ENCODE assay signal across 8 cellular contexts in the genomic region with DNA sequence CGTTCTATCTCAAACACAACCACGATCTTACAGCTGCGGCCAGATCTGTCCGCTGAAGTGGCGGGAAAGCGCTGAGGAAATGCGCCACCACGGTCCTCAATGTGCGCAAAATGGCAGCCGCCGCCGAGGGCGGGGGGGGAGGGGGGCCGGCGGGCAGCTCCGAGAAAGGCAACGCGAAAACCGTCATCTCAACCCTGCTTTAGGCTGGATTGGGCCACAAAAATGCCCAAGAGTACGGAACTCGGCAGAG. TPM values are rescaled to one million over a fixed set of nuclear protein-coding genes. Genes with fewer than 3 reads are reported as not detected.
DNase-seq lines count a peak whose midpoint lies in the region; ATAC-seq and TF ChIP-seq lines count a peak whose summit lies in the region.

No MANE protein-coding gene starts in this region.

- H3K4me3 Mint-ChIP-seq in activated T-helper 17 cell treated with anti-CD3 and anti-CD28 coated beads, Interleukin-2, amount 50 U/mL, for 72 hours, result peak overlapping the region; percentile 99

- no peaks in the 10 kb centered on the region for H3K27me3 Mint-ChIP-seq in activated T-helper 17 cell treated with anti-CD3 and anti-CD28 coated beads, Interleukin-2, amount 50 U/mL, for 72 hours

- TF ChIP-seq EP300 in suprapubic skin (IDR thresholded peaks at IDR 0.05), result no peak

- no peaks in the 10 kb centered on the region for H3K9me3 Mint-ChIP-seq in activated T-helper 17 cell treated with anti-CD3 and anti-CD28 coated beads, Interleukin-2, amount 50 U/mL, for 72 hours

- H2AFZ ChIP-seq in neuron (ENCODE audit: low read depth, low read length), result no peak overlapping the region

- H3K36me3 Mint-ChIP-seq in activated T-helper 17 cell treated with anti-CD3 and anti-CD28 coated beads, Interleukin-2, amount 50 U/mL, for 72 hours (ENCODE audit: low read depth), result peaks cover 64% of the 10 kb centered on the region

- peaks cover 7% of the 10 kb centered on the region for H3K4me1 ChIP-seq in foreskin keratinocyte
- H3K4me1 ChIP-seq in neuron (ENCODE audit: insufficient read depth, low read length), result peaks cover 24% of the 10 kb centered on the region
- H3K4me1 ChIP-seq in suprapubic skin, result peaks cover 45% of the 10 kb centered on the region

- DNase-seq in NOMO-1 treated with DMSO at 0.1 percent for 48 hours (lab: John Stamatoyannopoulos, UW; ENCODE audit: unreplicated experiment) (peak; percentile 53), foreskin keratinocyte (no peak), suprapubic skin (ENCODE audit: low spot score in 2 of 2) (peak in 1 of 2 donors; percentile 84)

- no peak for TF ChIP-seq POLR2A in suprapubic skin (IDR thresholded peaks at IDR 0.05)

- peak; percentile 47 for ATAC-seq in GM18907 (IDR thresholded peaks at IDR 0.05; ENCODE audit: unreplicated experiment)
- ATAC-seq in HG03108 (IDR thresholded peaks at IDR 0.05; ENCODE audit: unreplicated experiment), result peak; percentile 21
- ATAC-seq in activated T-helper 17 cell treated with anti-CD3 and anti-CD28 coated beads, Interleukin-2, amount 50 U/mL, for 72 hours (replicated peaks), result peak; percentile 45
- peak; percentile 58 for ATAC-seq in foreskin keratinocyte

- H3K9me3 ChIP-seq in neuron (ENCODE audit: low read length) (no peaks in the 10 kb centered on the region), suprapubic skin (no peaks in the 10 kb centered on the region)

- no peaks in the 10 kb centered on the region for H3K27me3 ChIP-seq in foreskin keratinocyte
- H3K27me3 ChIP-seq in neuron (ENCODE audit: insufficient read depth, low read length), result no peaks in the 10 kb centered on the region
- no peaks in the 10 kb centered on the region for H3K27me3 ChIP-seq in suprapubic skin

- H3K4me3 ChIP-seq in neuron (ENCODE audit: low read length) (peak overlapping the region; percentile 65), suprapubic skin (peak overlapping the region; percentile 93)

- peak overlapping the region; percentile 100 for H3K27ac Mint-ChIP-seq in activated T-helper 17 cell treated with anti-CD3 and anti-CD28 coated beads, Interleukin-2, amount 50 U/mL, for 72 hours

- peaks cover 41% of the 10 kb centered on the region for H3K4me1 Mint-ChIP-seq in activated T-helper 17 cell treated with anti-CD3 and anti-CD28 coated beads, Interleukin-2, amount 50 U/mL, for 72 hours

- H3K36me3 ChIP-seq in neuron (ENCODE audit: insufficient read depth, low read length), result peaks cover 43% of the 10 kb centered on the region
- H3K36me3 ChIP-seq in suprapubic skin, result peaks cover 35% of the 10 kb centered on the region

- 0% methylated on average over 6 of the region's 21 CpGs for WGBS in suprapubic skin

- H3K27ac ChIP-seq in 22Rv1, result peak overlapping the region; percentile 93
- H3K27ac ChIP-seq in foreskin keratinocyte, result peak overlapping the region; percentile 82
- H3K27ac ChIP-seq in suprapubic skin, result peak overlapping the region; percentile 100

- TF ChIP-seq CTCF in 22Rv1 (IDR thresholded peaks at IDR 0.05) (no peak), foreskin keratinocyte (conservative IDR thresholded peaks at IDR 0.05) (no peak), suprapubic skin (IDR thresholded peaks at IDR 0.05) (no peak)

RNA-seq across cellular contexts. Expression of a gene that starts 0.4 kb away (rescaled TPM):
- total RNA-seq in activated T-helper 17 cell treated with anti-CD3 and anti-CD28 coated beads, Interleukin-2, amount 50 U/mL, for 72 hours, result 100 to 1,000 TPM; 199 to 366 TPM
- total RNA-seq in foreskin keratinocyte, result 233 and 247 TPM in 2 replicates
- polyA plus RNA-seq in foreskin keratinocyte, result 231 and 250 TPM in 2 replicates
- total RNA-seq in suprapubic skin, result 100 to 1,000 TPM in 1 of 4 donors, 10 to 100 TPM in 3; 90.4 to 144 (median 94.2) TPM

RNA-seq across cellular contexts. Expression of a gene that starts 27.3 kb away (rescaled TPM):
- total RNA-seq in activated T-helper 17 cell treated with anti-CD3 and anti-CD28 coated beads, Interleukin-2, amount 50 U/mL, for 72 hours, result 10 to 100 TPM; 18.6 to 28.4 TPM
- total RNA-seq in foreskin keratinocyte (21.4 and 22.6 TPM in 2 replicates), suprapubic skin (1 to 10 TPM; 3.9 to 7.7 (median 4.7) TPM)
- polyA plus RNA-seq in foreskin keratinocyte, result 24.1 and 32.0 TPM in 2 replicates
